ENCODE assay signal across 8 cellular contexts in genomic region chr16:67177743-67178699, GRCh38. TPM values are rescaled to one million over a fixed set of nuclear protein-coding genes. Genes with fewer than 3 reads are reported as not detected.
DNase-seq lines count a peak whose midpoint lies in the region; ATAC-seq, FAIRE-seq and TF ChIP-seq lines count a peak whose summit lies in the region.

No MANE protein-coding gene starts in this region.

- TF ChIP-seq POLR2A in H54 (IDR thresholded peaks at IDR 0.05; ENCODE audit: low read depth, low read length): 0 out of 2 replicates have a peak, but pooled peaks have one; percentile 22
- TF ChIP-seq POLR2A in ovary (IDR thresholded peaks at IDR 0.05): no peak

- ATAC-seq in HG03280 (IDR thresholded peaks at IDR 0.05; ENCODE audit: unreplicated experiment) (no peak), HG03097 (IDR thresholded peaks at IDR 0.05; ENCODE audit: low FRiP score, unreplicated experiment) (no peak)

- H3K4me1 ChIP-seq in ovary (ENCODE audit: insufficient read depth): peaks cover 4% of the 10 kb centered on the region

- no peak for TF ChIP-seq EP300 in ovary (IDR thresholded peaks at IDR 0.05)

- H3K9me3 ChIP-seq in ovary: no peaks in the 10 kb centered on the region

- peak overlapping the region in 1 of 2 donors; percentile 29 for H3K27ac ChIP-seq in ovary

- peak in 1 of 3 donors; percentile 31 for TF ChIP-seq CTCF in ovary (IDR thresholded peaks at IDR 0.05)

- intact Hi-C loops in ovary (cut with DNase I): no loop called here

- H3K4me3 ChIP-seq in ovary: peak overlapping the region; percentile 32

- H3K27me3 ChIP-seq in ovary: no peaks in the 10 kb centered on the region

- WGBS in ovary, 3 donors: 5 to 10% (median 10%) methylated on average over 36 to 73 of the region's 73 CpGs

- H3K36me3 ChIP-seq in ovary: no peaks in the 10 kb centered on the region

- DNase-seq in H54 (ENCODE audit: insufficient read length, low spot score) (no peak), NCI-H526 (lab: John Stamatoyannopoulos, UW) (peak; percentile 80 to 92), germinal center (ENCODE audit: low spot score) (peak; percentile 87), ovary (peak in 4 of 5 donors; percentile 60 to 74 (median 68)), frontal cortex (ENCODE audit: low spot score in 2 of 2) (no peak)
- DNase-seq in activated naive CD4-positive, alpha-beta T cell treated with anti-CD3 and anti-CD28 coated beads, Interleukin-2, amount 50 U/mL, for 16 hours: peak; percentile 57

- FAIRE-seq in H54 (lab: Jason Lieb, UNC): no peak
- FAIRE-seq in frontal cortex (lab: Jason Lieb, UNC): no peak

RNA-seq across cellular contexts. Expression of gene MATCAP1, which starts 5.7 kb away (rescaled TPM):
- total RNA-seq in ovary (10 to 100 TPM; 16.8 to 96.4 (median 65.7) TPM), frontal cortex (52.2 TPM)
- 10 to 100 TPM; 15.4 to 38.4 TPM for polyA plus RNA-seq in ovary

RNA-seq across cellular contexts. Expression of gene NOL3, which starts 7.7 kb away (rescaled TPM):
- total RNA-seq in ovary: 10 to 100 TPM; 14.1 to 31.7 (median 21.4) TPM
- 10 to 100 TPM; 17.9 to 23.1 TPM for polyA plus RNA-seq in ovary
- 3.7 TPM for total RNA-seq in frontal cortex

RNA-seq across cellular contexts. Expression of gene EXOC3L1, which starts 11.9 kb away (rescaled TPM):
- total RNA-seq in ovary (10 to 100 TPM in 4 of 7 donors, 1 to 10 TPM in 3; 6.1 to 33.0 (median 16.4) TPM), frontal cortex (1.2 TPM)
- polyA plus RNA-seq in ovary: 10 to 100 TPM in 1 of 2 donors, under 1 TPM in 1; 0.32 to 12.2 TPM

RNA-seq across cellular contexts. Expression of gene HSF4, which starts 13.5 kb away (rescaled TPM):
- total RNA-seq in ovary (100 to 1,000 TPM in 1 of 7 donors, 10 to 100 TPM in 6; 30.8 to 115 (median 77.7) TPM), frontal cortex (3.7 TPM)
- polyA plus RNA-seq in ovary: 10 to 100 TPM in 1 of 2 donors, 1 to 10 TPM in 1; 9.9 to 44.9 TPM

RNA-seq across cellular contexts. Expression of gene E2F4, which starts 13.9 kb away (rescaled TPM):
- total RNA-seq in ovary (10 to 100 TPM; 36.0 to 75.7 (median 52.9) TPM), frontal cortex (19.6 TPM)
- 10 to 100 TPM; 17.6 to 36.2 TPM for polyA plus RNA-seq in ovary

Comparison
In these comparisons a context has a peak if more than half of its experiments do, and no peak if none do; other contexts are left out.
1. DNase-seq: peak in NCI-H526 (2 of 2), activated naive CD4-positive, alpha-beta T cell treated with anti-CD3 and anti-CD28 coated beads, Interleukin-2, amount 50 U/mL, for 16 hours (single experiment), germinal center (single experiment) and ovary (4 of 5); none in H54 (single experiment) and frontal cortex (0 of 2).